ENCODE assay signal across 20 cellular contexts in the genomic region with DNA sequence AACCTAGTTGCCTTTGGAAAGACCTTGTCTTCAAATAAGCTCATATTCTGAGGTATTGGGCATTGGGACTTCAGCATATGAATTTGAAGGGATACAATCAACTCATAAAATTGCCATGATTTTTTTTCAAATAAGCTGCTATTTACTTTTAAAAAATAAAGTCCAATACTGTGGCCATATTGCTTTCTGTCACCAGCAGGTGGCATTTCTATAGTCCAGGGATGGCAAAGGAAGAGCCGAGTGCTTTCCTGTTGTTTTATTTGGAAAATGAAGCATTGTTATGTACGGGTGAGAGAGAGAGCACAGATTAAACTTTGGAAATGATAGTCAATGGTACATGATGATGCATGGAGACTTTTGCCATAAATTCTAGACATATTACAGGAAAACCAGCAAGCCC.
DNase-seq lines count a peak whose midpoint lies in the region; ATAC-seq and TF ChIP-seq lines count a peak whose summit lies in the region.
"Had no signal": no experiment of that assay in that cellular context is flagged by ENCODE, and none has a peak within 500 bp of the region (broad histone marks: within the 10 kb centered on the region; RNA-seq: fewer than 3 reads in every experiment).

No MANE protein-coding gene starts in this region.

- H3K4me1 Mint-ChIP-seq in neural progenitor cell: peaks cover 10% of the 10 kb centered on the region
- no peaks in the 10 kb centered on the region for H3K4me1 Mint-ChIP-seq in activated CD8-positive, alpha-beta T cell treated with anti-CD3 and anti-CD28 coated beads for 36 hours (ENCODE audit: low read depth)
- H3K4me1 Mint-ChIP-seq: IgD-negative memory B cell, T-helper 17 cell had no signal

- no peaks in the 10 kb centered on the region for H3K9me2 ChIP-seq in OCI-LY1 (ENCODE audit: low read depth, low read length)

- H3K27me3 ChIP-seq in BE2C (no peaks in the 10 kb centered on the region; the same call in 1 of the 2 replicates), OCI-LY1 (ENCODE audit: insufficient read depth, low read length) (no peaks in the 10 kb centered on the region), neural progenitor cell (no peaks in the 10 kb centered on the region)

- no peak overlapping the region for H3K4me3 Mint-ChIP-seq in neural progenitor cell
- H3K4me3 Mint-ChIP-seq in activated CD8-positive, alpha-beta T cell treated with anti-CD3 and anti-CD28 coated beads for 36 hours: no peak overlapping the region
- H3K4me3 Mint-ChIP-seq: IgD-negative memory B cell, T-helper 17 cell had no signal

- H3K4me1 ChIP-seq in BE2C (no peaks in the 10 kb centered on the region), OCI-LY1 (ENCODE audit: insufficient read depth, low read length, severe bottlenecking) (no peaks in the 10 kb centered on the region), neural progenitor cell (peaks cover 5% of the 10 kb centered on the region)
- H3K4me1 ChIP-seq: SJCRH30 had no signal

- H2AFZ ChIP-seq in OCI-LY1 (ENCODE audit: low read length) (no peak overlapping the region), neural progenitor cell (replicated peaks) (no peak overlapping the region)

- H3K36me3 ChIP-seq in BE2C: no peaks in the 10 kb centered on the region
- no peaks in the 10 kb centered on the region for H3K36me3 ChIP-seq in OCI-LY1 (ENCODE audit: insufficient read depth, low read length)
- no peaks in the 10 kb centered on the region for H3K36me3 ChIP-seq in neural progenitor cell
- H3K36me3 ChIP-seq: SJCRH30 had no signal

- peaks cover 12% of the 10 kb centered on the region for H3K9me3 Mint-ChIP-seq in neural progenitor cell
- H3K9me3 Mint-ChIP-seq in activated CD8-positive, alpha-beta T cell treated with anti-CD3 and anti-CD28 coated beads for 36 hours: no peaks in the 10 kb centered on the region

- TF ChIP-seq CTCF in BE2C (IDR thresholded peaks at IDR 0.05; ENCODE audit: low read depth, low read length): peak; percentile 50
- TF ChIP-seq CTCF in OCI-LY1 (IDR thresholded peaks at IDR 0.05; ENCODE audit: low read length): peak; percentile 21; the same call in 1 of the 2 replicates
- TF ChIP-seq CTCF in neural progenitor cell (IDR thresholded peaks at IDR 0.05): peak; percentile 30
- TF ChIP-seq CTCF in activated CD8-positive, alpha-beta T cell treated with anti-CD3 and anti-CD28 coated beads for 36 hours (IDR thresholded peaks at IDR 0.05): no peak

- H3K9me3 ChIP-seq in BE2C: no peaks in the 10 kb centered on the region
- H3K9me3 ChIP-seq in OCI-LY1 (ENCODE audit: low read length): no peaks in the 10 kb centered on the region
- no peaks in the 10 kb centered on the region for H3K9me3 ChIP-seq in neural progenitor cell (ENCODE audit: low read depth)
- H3K9me3 ChIP-seq: SJCRH30 had no signal

- intact Hi-C loops in activated CD8-positive, alpha-beta T cell treated with anti-CD3 and anti-CD28 coated beads for 36 hours (cut with micrococcal nuclease): no loop called here

- no peak overlapping the region for H3K9ac ChIP-seq in OCI-LY1 (ENCODE audit: low read length)
- H3K9ac ChIP-seq in neural progenitor cell: no peak overlapping the region

- no peaks in the 10 kb centered on the region for H3K36me3 Mint-ChIP-seq in neural progenitor cell
- no peaks in the 10 kb centered on the region for H3K36me3 Mint-ChIP-seq in activated CD8-positive, alpha-beta T cell treated with anti-CD3 and anti-CD28 coated beads for 36 hours (ENCODE audit: low read depth)

- H3K27ac Mint-ChIP-seq in neural progenitor cell: no peak overlapping the region
- no peak overlapping the region for H3K27ac Mint-ChIP-seq in activated CD8-positive, alpha-beta T cell treated with anti-CD3 and anti-CD28 coated beads for 36 hours
- H3K27ac Mint-ChIP-seq: IgD-negative memory B cell, T-helper 17 cell had no signal

- no peak overlapping the region for H3K27ac ChIP-seq in OCI-LY1 (ENCODE audit: low read depth, low read length, poor library complexity, severe bottlenecking)
- no peak overlapping the region for H3K27ac ChIP-seq in neural progenitor cell
- H3K27ac ChIP-seq: HL-60, SJCRH30 had no signal

- H3F3A ChIP-seq in OCI-LY1 (ENCODE audit: insufficient read depth, low read length): no peaks in the 10 kb centered on the region
- H3F3A ChIP-seq in neural progenitor cell (ENCODE audit: low read depth): no peaks in the 10 kb centered on the region

- POLR2A ChIA-PET in activated CD8-positive, alpha-beta T cell treated with anti-CD3 and anti-CD28 coated beads for 36 hours (lab: Charles Lee): no interaction called here

- DNase-seq in BE2C: no peak
- DNase-seq in G401 (ENCODE audit: low spot score): peak; percentile 40
- no peak for DNase-seq in neural progenitor cell (ENCODE audit: low spot score)
- no peak for DNase-seq in activated CD8-positive, alpha-beta T cell treated with anti-CD3 and anti-CD28 coated beads for 36 hours
- DNase-seq in stimulated activated CD4-positive, alpha-beta T cell treated with anti-CD3 and anti-CD28 coated beads, Interleukin-1b, Interleukin-23, amount 100 ng/mL, for 48 hours: no peak
- DNase-seq in stimulated activated CD8-positive, alpha-beta memory T cell treated with anti-CD3 and anti-CD28 coated beads, Interleukin-4, amount 100 ng/mL, for 48 hours: no peak
- DNase-seq: C1 segment of cervical spinal cord; DMS79; H7; NCI-H1417; NCI-H187; NCI-H2171; NCI-H446; NCI-H69; NK-92 treated with Interleukin-12 subunit alpha and Interleukin-12 subunit beta, amount 100 ng/mL, for 24 hours; SJCRH30; T-helper 17 cell had no signal

- H3K79me2 ChIP-seq in OCI-LY1 (ENCODE audit: insufficient read depth, low read length): no peaks in the 10 kb centered on the region
- H3K79me2 ChIP-seq in neural progenitor cell (ENCODE audit: low read depth): no peaks in the 10 kb centered on the region

- CTCF ChIA-PET in activated CD8-positive, alpha-beta T cell treated with anti-CD3 and anti-CD28 coated beads for 36 hours (lab: Charles Lee): no interaction called here

- H3K4me3 ChIP-seq in BE2C (ENCODE audit: low read depth, low read length) (no peak overlapping the region), OCI-LY1 (ENCODE audit: low read depth, low read length, poor library complexity, severe bottlenecking) (no peak overlapping the region), neural progenitor cell (no peak overlapping the region)
- H3K4me3 ChIP-seq: SJCRH30 had no signal

- H3K27me3 Mint-ChIP-seq in neural progenitor cell (ENCODE audit: insufficient read depth, low read depth): peaks cover 14% of the 10 kb centered on the region
- H3K27me3 Mint-ChIP-seq in activated CD8-positive, alpha-beta T cell treated with anti-CD3 and anti-CD28 coated beads for 36 hours: no peaks in the 10 kb centered on the region
- H3K27me3 Mint-ChIP-seq: IgD-negative memory B cell, T-helper 17 cell had no signal

- ATAC-seq in activated CD8-positive, alpha-beta T cell treated with anti-CD3 and anti-CD28 coated beads for 36 hours: no peak
- ATAC-seq: T-helper 17 cell had no signal

- H4K20me1 ChIP-seq in OCI-LY1 (ENCODE audit: insufficient read depth, low read length) (no peaks in the 10 kb centered on the region), neural progenitor cell (ENCODE audit: low read depth) (no peaks in the 10 kb centered on the region)

- no peak overlapping the region for H3K4me2 ChIP-seq in OCI-LY1 (ENCODE audit: low read length)
- no peak overlapping the region for H3K4me2 ChIP-seq in neural progenitor cell

- in situ Hi-C loops in G401 (cut with HindIII; ENCODE audit: low sequenced_read_pairs): no loop called here
